In the genomic region with DNA sequence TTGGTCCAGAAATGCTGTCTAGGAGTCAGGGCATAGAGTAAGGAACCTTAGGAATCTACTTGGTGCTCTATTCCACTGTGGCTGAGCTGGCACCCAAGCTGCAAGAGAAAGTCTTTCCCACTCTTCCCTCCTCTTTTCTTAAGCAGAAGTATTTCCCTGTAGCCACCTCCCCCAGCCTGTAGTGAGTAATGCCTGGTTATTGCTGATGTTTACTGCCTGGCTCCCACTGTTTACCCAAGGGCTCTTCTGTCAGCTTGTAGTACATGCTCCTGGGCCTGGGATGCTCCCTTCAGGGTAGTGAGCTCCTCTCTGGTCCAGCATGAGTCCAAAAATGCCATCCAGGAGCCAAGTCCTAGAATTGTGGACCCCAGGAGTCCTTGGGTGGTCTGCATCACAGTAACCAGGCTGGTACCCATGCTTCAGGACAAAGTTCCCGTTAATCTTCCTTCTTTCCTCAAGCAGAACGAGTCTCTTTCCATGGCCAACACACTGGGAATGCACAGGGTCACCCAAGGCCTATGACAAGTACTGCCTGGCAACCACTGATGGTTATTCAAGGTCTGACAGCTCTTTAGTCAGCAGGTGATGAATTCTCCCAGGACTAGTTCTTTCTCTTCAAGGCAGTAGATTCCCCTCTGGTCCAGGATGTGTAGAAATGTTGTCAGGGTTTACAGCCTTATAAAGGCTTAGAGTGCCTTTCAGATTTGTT, we compare ENCODE assay signal across 20 cellular contexts. TPM values are rescaled to one million over a fixed set of nuclear protein-coding genes. Genes with fewer than 3 reads are reported as not detected.
A peak's percentile ranks its signal among the peaks of the same experiment; 100 is the strongest.
DNase-seq lines count a peak whose midpoint lies in the region; ATAC-seq and TF ChIP-seq lines count a peak whose summit lies in the region.
"Had no signal": no experiment of that assay in that cellular context is flagged by ENCODE, and none has a peak within 500 bp of the region (broad histone marks: within the 10 kb centered on the region; RNA-seq: fewer than 3 reads in every experiment).

No MANE protein-coding gene starts in this region.

- H3K4me1 ChIP-seq in RWPE2 (ENCODE audit: insufficient read depth, poor library complexity, severe bottlenecking) (no peaks in the 10 kb centered on the region), mucosa of descending colon (ENCODE audit: low read depth) (no peaks in the 10 kb centered on the region)
- H3K4me1 ChIP-seq: colonic mucosa, neural progenitor cell, testis had no signal

- H3K4me3 ChIP-seq in RWPE2 (ENCODE audit: severe bottlenecking) = no peak overlapping the region
- H3K4me3 ChIP-seq in mucosa of descending colon = no peak overlapping the region
- H3K4me3 ChIP-seq: colonic mucosa, neural progenitor cell, testis had no signal

- no peak overlapping the region for H3K27ac Mint-ChIP-seq in activated naive CD4-positive, alpha-beta T cell treated with anti-CD3 and anti-CD28 coated beads, Interleukin-2, amount 50 U/mL, for 72 hours
- H3K27ac Mint-ChIP-seq: activated CD4-positive, alpha-beta T cell treated with anti-CD3 and anti-CD28 coated beads, Interleukin-2, amount 10 ng/mL, durations not matched to agents 24 days and 14 days; B cell; neural progenitor cell had no signal

- H3K27ac ChIP-seq in RWPE2 (ENCODE audit: poor library complexity, severe bottlenecking) (no peak overlapping the region), epithelial cell of prostate (no peak overlapping the region)
- H3K27ac ChIP-seq: colonic mucosa, neural progenitor cell, testis had no signal

- intact Hi-C loops in mucosa of descending colon (cut with DNase I, micrococcal nuclease) = no loop called here

- H3K36me3 ChIP-seq in RWPE2 (ENCODE audit: low read depth) (no peaks in the 10 kb centered on the region), mucosa of descending colon (ENCODE audit: low read depth) (no peaks in the 10 kb centered on the region)
- H3K36me3 ChIP-seq: colonic mucosa, neural progenitor cell had no signal

- no peaks in the 10 kb centered on the region for H3K27me3 ChIP-seq in RWPE2 (ENCODE audit: insufficient read depth, poor library complexity, severe bottlenecking)
- H3K27me3 ChIP-seq: colonic mucosa, neural progenitor cell, testis had no signal

- DNase-seq in EH (ENCODE audit: low read depth) = peak; percentile 47
- no peak for DNase-seq in RWPE2 (ENCODE audit: low spot score)
- DNase-seq in epithelial cell of prostate (ENCODE audit: low read depth, low spot score) = peak; percentile 10
- DNase-seq in mucosa of descending colon = no peak
- DNase-seq in OCI-M1 (lab: John Stamatoyannopoulos, UW) = no peak
- no peak for DNase-seq in AML-193 (lab: John Stamatoyannopoulos, UW)
- DNase-seq in activated naive CD4-positive, alpha-beta T cell treated with anti-CD3 and anti-CD28 coated beads, Interleukin-2, amount 50 U/mL, for 72 hours (ENCODE audit: low spot score in 2 of 2) = no peak
- DNase-seq: activated CD4-positive, alpha-beta T cell treated with anti-CD3 and anti-CD28 coated beads, Interleukin-2, amount 10 ng/mL, durations not matched to agents 24 days and 14 days; amygdala; colonic mucosa; COR-L47; left ventricle myocardium superior; NCI-H1092 treated with DMSO at 0.1 percent for 48 hours; NCI-H2081; NCI-H524 treated with DMSO at 0.1 percent for 48 hours; SHP77; testis had no signal

- peaks cover 21 to 22% of the 10 kb centered on the region in 2 donors for H3K36me3 Mint-ChIP-seq in activated naive CD4-positive, alpha-beta T cell treated with anti-CD3 and anti-CD28 coated beads, Interleukin-2, amount 50 U/mL, for 72 hours
- H3K36me3 Mint-ChIP-seq: neural progenitor cell had no signal

- H3K9me3 ChIP-seq in RWPE2 (ENCODE audit: severe bottlenecking) (peaks cover 1% of the 10 kb centered on the region), mucosa of descending colon (no peaks in the 10 kb centered on the region)
- H3K9me3 ChIP-seq: colonic mucosa, testis had no signal

- peaks cover 0 to 6% of the 10 kb centered on the region in 2 donors for H3K9me3 Mint-ChIP-seq in activated naive CD4-positive, alpha-beta T cell treated with anti-CD3 and anti-CD28 coated beads, Interleukin-2, amount 50 U/mL, for 72 hours
- H3K9me3 Mint-ChIP-seq: neural progenitor cell had no signal

- peak; percentile 40; the same call in 2 of the 3 replicates for ATAC-seq in RWPE2 (ENCODE audit: low read depth)
- ATAC-seq in mucosa of descending colon = peak; percentile 65
- no peak for ATAC-seq in activated naive CD4-positive, alpha-beta T cell treated with anti-CD3 and anti-CD28 coated beads, Interleukin-2, amount 50 U/mL, for 72 hours
- no peak for ATAC-seq in HG02642 (IDR thresholded peaks at IDR 0.05; ENCODE audit: poor library complexity, unreplicated experiment)
- ATAC-seq: left ventricle myocardium superior had no signal

- TF ChIP-seq CTCF in RWPE2 (IDR thresholded peaks at IDR 0.05; ENCODE audit: poor library complexity, severe bottlenecking) (no peak), mucosa of descending colon (IDR thresholded peaks at IDR 0.05) (no peak)

RNA-seq across cellular contexts. Expression of a gene that starts 17.6 kb away (rescaled TPM):
- total RNA-seq in mucosa of descending colon = 10 to 100 TPM; 35.6 to 39.7 (median 39.5) TPM
- 10 to 100 TPM; 25.4 to 28.7 TPM for total RNA-seq in activated naive CD4-positive, alpha-beta T cell treated with anti-CD3 and anti-CD28 coated beads, Interleukin-2, amount 50 U/mL, for 72 hours

RNA-seq across cellular contexts. Expression of a gene that starts 32.3 kb away (rescaled TPM):
- 100 to 1,000 TPM in 1 of 3 donors, 10 to 100 TPM in 2; 38.4 to 102 (median 43.5) TPM for total RNA-seq in mucosa of descending colon
- 100 to 1,000 TPM in 1 of 2 donors, 10 to 100 TPM in 1; 80.9 to 103 TPM for total RNA-seq in activated naive CD4-positive, alpha-beta T cell treated with anti-CD3 and anti-CD28 coated beads, Interleukin-2, amount 50 U/mL, for 72 hours

Comparison
In these comparisons a context has a peak if more than half of its experiments do, and no peak if none do; other contexts are left out.
1. DNase-seq: peak in EH (single experiment) and epithelial cell of prostate (single experiment); none in RWPE2 (single experiment), mucosa of descending colon (0 of 3), OCI-M1 (single experiment), AML-193 (0 of 2) and activated naive CD4-positive, alpha-beta T cell treated with anti-CD3 and anti-CD28 coated beads, Interleukin-2, amount 50 U/mL, for 72 hours (0 of 2).
2. ATAC-seq: peak in RWPE2 (single experiment) and mucosa of descending colon (single experiment); none in activated naive CD4-positive, alpha-beta T cell treated with anti-CD3 and anti-CD28 coated beads, Interleukin-2, amount 50 U/mL, for 72 hours (0 of 2) and HG02642 (single experiment).